ENCODE assay signal across 8 cellular contexts in the genomic region with DNA sequence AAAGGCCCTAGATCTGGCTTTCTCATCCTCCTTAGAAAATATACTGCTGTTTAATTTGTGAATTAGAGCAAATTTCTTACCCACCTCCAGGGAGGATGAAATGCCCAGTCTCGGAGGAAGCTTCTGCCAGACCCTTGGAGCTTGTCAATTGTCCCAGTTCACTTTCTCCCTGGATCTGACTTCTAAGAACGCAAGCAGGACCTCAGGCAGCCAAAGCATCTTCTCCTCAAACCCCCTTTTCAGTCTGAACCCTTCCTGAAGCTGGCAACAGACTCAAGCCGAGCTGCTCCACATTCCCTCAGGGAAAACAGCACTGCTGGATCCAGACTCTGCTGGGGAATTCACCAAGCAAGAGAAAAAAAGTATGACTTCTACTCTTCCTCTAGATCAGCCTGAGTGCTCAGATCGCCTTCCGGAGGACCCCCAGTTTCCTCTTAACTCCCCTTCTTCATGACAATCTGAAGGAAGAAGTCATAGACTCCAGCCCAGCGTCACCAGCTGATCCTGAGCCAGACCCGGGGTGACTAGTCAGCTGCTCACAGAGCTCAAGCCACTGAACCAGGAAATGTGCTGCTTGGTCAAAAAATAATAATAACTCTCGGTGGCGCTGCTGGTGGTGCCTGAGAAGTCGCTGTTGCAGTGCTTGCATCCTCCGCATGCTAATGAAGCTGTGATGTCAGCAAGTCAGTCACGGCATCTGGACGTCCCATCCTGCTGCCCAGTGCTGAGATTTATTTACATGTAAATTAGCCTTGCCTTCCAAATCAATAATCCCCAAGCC. TPM values are rescaled to one million over a fixed set of nuclear protein-coding genes. Genes with fewer than 3 reads are reported as not detected.
DNase-seq lines count a peak whose midpoint lies in the region; ATAC-seq and TF ChIP-seq lines count a peak whose summit lies in the region.

Gene PRICKLE2, minus strand, starts transcription at position 641 of the 781 bp plus-strand sequence. CDS start 26,539 bp downstream, outside the sequence.

- dilution Hi-C loops in IMR-90 (cut with HindIII; ENCODE audit: low sequenced_read_pairs, unreplicated experiment): no loop called here

- H4K20me1 ChIP-seq in IMR-90 (ENCODE audit: insufficient read depth, low read length): peaks cover 17% of the 10 kb centered on the region

- H2BK5ac ChIP-seq in IMR-90 (ENCODE audit: low read depth, low read length, poor library complexity, severe bottlenecking): peak within 1 kb of the TSS; percentile 73

- POLR2A ChIA-PET in IMR-90 (lab: Charles Lee; ENCODE audit: unreplicated experiment): no interaction called here

- peak within 1 kb of the TSS; percentile 61 for H4K5ac ChIP-seq in IMR-90 (ENCODE audit: low read depth, low read length)

- CTCF ChIA-PET in IMR-90 (lab: Yijun Ruan, JAX): interaction anchor here (0.7 to 1.7 kb wide), 8 partner anchors 9 to 194 kb away, joined by 3 to 7 read pairs (median 4); no protein-coding TSS in a partner anchor

- H3K36me3 Mint-ChIP-seq in stimulated activated naive B cell treated with anti-CD40 and anti-IgM and Interleukin-4, amounts not matched to agents 10 μg/mL and 1 μg/mL and 100 μg/mL, for 72 hours: no peaks in the 10 kb centered on the region

- H3K4me2 ChIP-seq in IMR-90 (ENCODE audit: low read depth, low read length): peak within 1 kb of the TSS; percentile 70

- H3K27me3 ChIP-seq in IMR-90 (ENCODE audit: control insufficient read depth, insufficient read depth, low read length): no peaks in the 10 kb centered on the region

- H3K4me3 Mint-ChIP-seq in stimulated activated naive B cell treated with anti-CD40 and anti-IgM and Interleukin-4, amounts not matched to agents 10 μg/mL and 1 μg/mL and 100 μg/mL, for 72 hours: peak within 1 kb of the TSS; percentile 67 to 73

- peak within 1 kb of the TSS; percentile 68 for H2BK20ac ChIP-seq in IMR-90 (ENCODE audit: low read depth, low read length)

- H4K8ac ChIP-seq in IMR-90 (ENCODE audit: low read depth in 2 of 2, low read length in 2 of 2): peak within 1 kb of the TSS; percentile 13 to 82; a peak in 3 of 4 replicates

- peak within 1 kb of the TSS; percentile 83 for H4K91ac ChIP-seq in IMR-90 (ENCODE audit: insufficient read depth, low read depth, low read length)

- H3K4me3 ChIP-seq in IMR-90 (ENCODE audit: insufficient read depth, low read depth, low read length): peak within 1 kb of the TSS; percentile 38
- peak within 1 kb of the TSS; percentile 61 for H3K4me3 ChIP-seq in coronary artery

- peak; percentile 67 for TF ChIP-seq POLR2A in IMR-90 (IDR thresholded peaks at IDR 0.05; ENCODE audit: low read depth, low read length)

- H3K9me1 ChIP-seq in IMR-90 (ENCODE audit: insufficient read depth, low read length): peaks cover 21% of the 10 kb centered on the region

- peak; percentile 70 for TF ChIP-seq RAD21 in IMR-90 (IDR thresholded peaks at IDR 0.05; ENCODE audit: low read length)

- peaks cover 2% of the 10 kb centered on the region for H3K36me3 ChIP-seq in IMR-90 (ENCODE audit: control insufficient read depth, insufficient read depth, low read length)

- peak within 1 kb of the TSS; percentile 91 for H2AK5ac ChIP-seq in IMR-90 (ENCODE audit: low read depth, low read length)

- H3K14ac ChIP-seq in IMR-90 (replicated peaks; ENCODE audit: low read depth, low read length): peak within 1 kb of the TSS; percentile 79

- no peaks in the 10 kb centered on the region for H3K9me3 ChIP-seq in IMR-90 (ENCODE audit: control insufficient read depth, insufficient read depth, low read length)

- peak within 1 kb of the TSS; percentile 29 for H2AK9ac ChIP-seq in IMR-90 (replicated peaks; ENCODE audit: low read depth, low read length, poor library complexity)

- H3K18ac ChIP-seq in IMR-90 (ENCODE audit: low read depth, low read length): peak within 1 kb of the TSS; percentile 43

- intact Hi-C loops in IMR-90 (cut with micrococcal nuclease): loop anchor here (2.0 to 5.0 kb wide), 5 partner anchors 48 to 257 kb away; no protein-coding TSS in a partner anchor

- H2AFZ ChIP-seq in IMR-90 (replicated peaks; ENCODE audit: low read length, poor library complexity): peak within 1 kb of the TSS; percentile 84

- H3K56ac ChIP-seq in IMR-90 (ENCODE audit: extremely low read depth, insufficient read depth, low read length): peak within 1 kb of the TSS; percentile 81

- DNase-seq in Caki2 (ENCODE audit: low read depth) (peak; percentile 61), IMR-90 (peak; percentile 96), coronary artery (ENCODE audit: low spot score) (peak; percentile 94), kidney tubule cell (ENCODE audit: low spot score) (peak; percentile 97), NCI-H146 treated with DMSO at 0.1 percent for 48 hours (lab: John Stamatoyannopoulos, UW; ENCODE audit: unreplicated experiment) (no peak)
- DNase-seq in stimulated activated naive B cell treated with anti-CD40 and anti-IgM and Interleukin-4, amounts not matched to agents 10 μg/mL and 1 μg/mL and 100 μg/mL, for 72 hours: peak; percentile 1
- DNase-seq in activated CD8-positive, alpha-beta memory T cell treated with anti-CD3 and anti-CD28 coated beads, Interleukin-2, amount 50 U/mL, for 4 hours: no peak

- peaks cover 6 to 7% of the 10 kb centered on the region in 2 donors for H3K27me3 Mint-ChIP-seq in stimulated activated naive B cell treated with anti-CD40 and anti-IgM and Interleukin-4, amounts not matched to agents 10 μg/mL and 1 μg/mL and 100 μg/mL, for 72 hours

- ATAC-seq in GM21529 (IDR thresholded peaks at IDR 0.05; ENCODE audit: unreplicated experiment) (peak; percentile 92), IMR-90 (ENCODE audit: low read depth) (peak; percentile 73)
- peak; percentile 69 to 83 for ATAC-seq in stimulated activated naive B cell treated with anti-CD40 and anti-IgM and Interleukin-4, amounts not matched to agents 10 μg/mL and 1 μg/mL and 100 μg/mL, for 72 hours (replicated peaks)

- H3K23ac ChIP-seq in IMR-90 (ENCODE audit: low read depth, low read length): peak within 1 kb of the TSS; percentile 82

- no TSS peak for BruUV-seq in IMR-90 (replicated peaks; lab: Mats Ljungman, UMichigan)

- H3K79me1 ChIP-seq in IMR-90 (ENCODE audit: low read depth in 1 of 2, low read length in 2 of 2): peaks cover 42 to 88% of the 10 kb centered on the region in 2 experiments

- H2BK120ac ChIP-seq in IMR-90 (ENCODE audit: low read depth, low read length): peak within 1 kb of the TSS; percentile 82

- TF ChIP-seq CTCF in IMR-90 (conservative IDR thresholded peaks at IDR 0.05; ENCODE audit: low read depth, low read length) (peak; percentile 49), coronary artery (IDR thresholded peaks at IDR 0.05) (peak; percentile 15)

- peak within 1 kb of the TSS; percentile 89 for H3K4ac ChIP-seq in IMR-90 (ENCODE audit: low read depth, low read length)

- H3K9me3 Mint-ChIP-seq in stimulated activated naive B cell treated with anti-CD40 and anti-IgM and Interleukin-4, amounts not matched to agents 10 μg/mL and 1 μg/mL and 100 μg/mL, for 72 hours: no peaks in the 10 kb centered on the region

- H3K4me1 Mint-ChIP-seq in stimulated activated naive B cell treated with anti-CD40 and anti-IgM and Interleukin-4, amounts not matched to agents 10 μg/mL and 1 μg/mL and 100 μg/mL, for 72 hours: peaks cover 0 to 1% of the 10 kb centered on the region in 2 donors

- H3K27ac ChIP-seq in IMR-90 (ENCODE audit: insufficient read depth, low read length) (peak within 1 kb of the TSS; percentile 89), coronary artery (peak within 1 kb of the TSS; percentile 88 to 93)

- 23% methylated on average over 5 of the region's 13 CpGs; no CpG with 5 or more reads in 1 of the 2 experiments for WGBS in IMR-90 (ENCODE audit: extremely low coverage in 2 of 2, insufficient read length in 1 of 2), 2 experiments

- H2BK15ac ChIP-seq in IMR-90 (ENCODE audit: low read depth, low read length): peak within 1 kb of the TSS; percentile 50; the same call in 1 of the 3 replicates

- H3K9ac ChIP-seq in IMR-90 (ENCODE audit: low read depth, low read length): peak within 1 kb of the TSS; percentile 85

- peaks cover 32% of the 10 kb centered on the region for H3K4me1 ChIP-seq in IMR-90 (ENCODE audit: control insufficient read depth, insufficient read depth, low read length)

- in situ Hi-C loops in Caki2 (cut with HindIII; ENCODE audit: low pct_unique_long_range_greater_than_20kb, low sequenced_read_pairs) (no loop called here), IMR-90 (cut with MboI; ENCODE audit: low sequenced_read_pairs) (loop anchor here (25.0 kb wide), 1 partner anchor 188 kb away; no protein-coding TSS in a partner anchor)

- peak within 1 kb of the TSS; percentile 74 for H3K27ac Mint-ChIP-seq in stimulated activated naive B cell treated with anti-CD40 and anti-IgM and Interleukin-4, amounts not matched to agents 10 μg/mL and 1 μg/mL and 100 μg/mL, for 72 hours

TF ChIP-seq in IMR-90, 13 proteins besides CTCF, POLR2A, EP300 and RAD21 (continues in another document):
- TF ChIP-seq MXI1 (IDR thresholded peaks at IDR 0.05; ENCODE audit: borderline replicate concordance, low read depth, low read length): peak; percentile 42; the same call in 1 of the 2 replicates
- TF ChIP-seq RFX5 (IDR thresholded peaks at IDR 0.05; ENCODE audit: low read depth, low read length): no peak
- peak; percentile 67 for TF ChIP-seq MAFK (IDR thresholded peaks at IDR 0.05; ENCODE audit: low read depth, low read length)
- no peak for TF ChIP-seq FOS (IDR thresholded peaks at IDR 0.05; ENCODE audit: low read depth, low read length)
- TF ChIP-seq CHD1 (IDR thresholded peaks at IDR 0.05; ENCODE audit: low read depth, low read length): no peak
- no peak for TF ChIP-seq BHLHE40 (IDR thresholded peaks at IDR 0.05; ENCODE audit: low read depth, low read length)
- no peak for TF ChIP-seq MAZ (IDR thresholded peaks at IDR 0.05; ENCODE audit: borderline replicate concordance, low read depth, low read length)
- TF ChIP-seq RCOR1 (IDR thresholded peaks at IDR 0.05; ENCODE audit: insufficient replicate concordance, low read length): peak; percentile 59
- no peak for TF ChIP-seq NFE2L2 (IDR thresholded peaks at IDR 0.05; ENCODE audit: low read depth, low read length)
- TF ChIP-seq, protein P1, sequence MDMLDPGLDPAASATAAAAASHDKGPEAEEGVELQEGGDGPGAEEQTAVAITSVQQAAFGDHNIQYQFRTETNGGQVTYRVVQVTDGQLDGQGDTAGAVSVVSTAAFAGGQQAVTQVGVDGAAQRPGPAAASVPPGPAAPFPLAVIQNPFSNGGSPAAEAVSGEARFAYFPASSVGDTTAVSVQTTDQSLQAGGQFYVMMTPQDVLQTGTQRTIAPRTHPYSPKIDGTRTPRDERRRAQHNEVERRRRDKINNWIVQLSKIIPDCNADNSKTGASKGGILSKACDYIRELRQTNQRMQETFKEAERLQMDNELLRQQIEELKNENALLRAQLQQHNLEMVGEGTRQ (IDR thresholded peaks at IDR 0.05; ENCODE audit: low read depth, low read length): peak; percentile 51
- TF ChIP-seq SMC3 (IDR thresholded peaks at IDR 0.05; ENCODE audit: low read depth, low read length): peak; percentile 31; the same call in 1 of the 2 replicates

RNA-seq across cellular contexts. Expression of gene PRICKLE2, which starts in this region (rescaled TPM):
- 0.24 and 20.2 TPM in 2 replicates for total RNA-seq in Caki2 (2014; rRNA removed; shearing (Covaris generic); ENCODE audit: low replicate concordance)
- total RNA-seq in IMR-90 (2012; rRNA removed): 14.2 and 16.7 TPM in 2 replicates
- 4.1 TPM in 2 replicates for polyA plus RNA-seq in IMR-90 (2012; rRNA removed)
- polyA plus RNA-seq in IMR-90 (2012; cell fraction: cytosol; rRNA removed): 2.0 and 2.4 TPM in 2 replicates
- polyA plus RNA-seq in IMR-90 (2012; cell fraction: nucleus; rRNA removed; ENCODE audit: low replicate concordance): 12.8 and 23.0 TPM in 2 replicates

Comparison
In these comparisons a context has a peak if more than half of its experiments do, and no peak if none do; other contexts are left out.
1. DNase-seq: peak in Caki2 (single experiment), IMR-90 (single experiment), coronary artery (single experiment), kidney tubule cell (single experiment) and stimulated activated naive B cell treated with anti-CD40 and anti-IgM and Interleukin-4, amounts not matched to agents 10 μg/mL and 1 μg/mL and 100 μg/mL, for 72 hours (single experiment); none in activated CD8-positive, alpha-beta memory T cell treated with anti-CD3 and anti-CD28 coated beads, Interleukin-2, amount 50 U/mL, for 4 hours (single experiment) and NCI-H146 treated with DMSO at 0.1 percent for 48 hours (single experiment).
2. Peak in every context shown above with its lines, with median percentiles within 50 percentile points of each other: ATAC-seq.